21 cellular contexts compared by ENCODE assay signal in genomic region chr17:76404976-76405563, GRCh38. TPM values are rescaled to one million over a fixed set of nuclear protein-coding genes. Genes with fewer than 3 reads are reported as not detected.
DNase-seq lines count a peak whose midpoint lies in the region; ATAC-seq and TF ChIP-seq lines count a peak whose summit lies in the region.
"Had no signal": no experiment of that assay in that cellular context is flagged by ENCODE, and none has a peak within 500 bp of the region (broad histone marks: within the 10 kb centered on the region; RNA-seq: fewer than 3 reads in every experiment).

No MANE protein-coding gene starts in this region.

- 80 to 87% (median 86%) methylated on average over 15 to 25 of the region's 25 CpGs for WGBS in adrenal gland, 4 donors
- WGBS in testis, 2 donors: 56 to 58% methylated on average over 23 to 25 of the region's 25 CpGs

- H3K27ac Mint-ChIP-seq in natural killer cell: peak overlapping the region in 1 of 2 donors; percentile 20
- H3K27ac Mint-ChIP-seq: activated naive CD4-positive, alpha-beta T cell treated with anti-CD3 and anti-CD28 coated beads, Interleukin-2, amount 50 U/mL, for 24 hours; activated T-helper 1 cell treated with anti-CD3 and anti-CD28 coated beads, Interleukin-12 subunit alpha, Interleukin-12 subunit beta, Interleukin-2, Interleukin-4 antibody, amounts not matched to agents 30 ng/mL and 10 ng/mL and 1 ng/mL, durations not matched to agents 14 hours and 24 hours and 36 hours; HFFc6 had no signal

- intact Hi-C loops in adrenal gland (cut with DNase I) (loop anchor here (5.0 to 10.0 kb wide), 3 partner anchors 50 to 102 kb away; partner anchors contain the start of genes RHBDF2 (in 1 of the 2) and UBE2O (in 1 of the 2)), cardiac septum (cut with DNase I) (loop anchor here (5.0 kb wide), 1 partner anchor 92 kb away; no protein-coding TSS in a partner anchor), natural killer cell (cut with micrococcal nuclease) (no loop called here), testis (cut with DNase I; ENCODE audit: low total_unique reads) (no loop called here)

- H3K9me3 ChIP-seq in adrenal gland (replicated peaks in 1 of 3): no peaks in the 10 kb centered on the region
- H3K9me3 ChIP-seq in testis: no peaks in the 10 kb centered on the region
- H3K9me3 ChIP-seq: left lung, thoracic aorta had no signal

- peaks cover 12% of the 10 kb centered on the region for H3K36me3 Mint-ChIP-seq in natural killer cell

- H3K4me1 ChIP-seq in adrenal gland (replicated peaks in 1 of 2): peaks cover 7 to 22% of the 10 kb centered on the region in 2 donors
- H3K4me1 ChIP-seq in testis: peaks cover 21% of the 10 kb centered on the region

- H3K36me3 ChIP-seq in adrenal gland (replicated peaks in 1 of 2) (peaks cover 0 to 31% of the 10 kb centered on the region in 2 donors), testis (ENCODE audit: low read depth, missing control alignments) (no peaks in the 10 kb centered on the region)

- no peaks in the 10 kb centered on the region for H3K27me3 ChIP-seq in adrenal gland
- H3K27me3 ChIP-seq in testis: no peaks in the 10 kb centered on the region
- H3K27me3 ChIP-seq: left lung had no signal

- peaks cover 27 to 31% of the 10 kb centered on the region in 2 donors for H3K4me1 Mint-ChIP-seq in natural killer cell

- H3K4me3 ChIP-seq in adrenal gland (no peak overlapping the region), testis (no peak overlapping the region)
- H3K4me3 ChIP-seq: left lung, smooth muscle cell, thoracic aorta had no signal

- TF ChIP-seq POLR2A in adrenal gland (IDR thresholded peaks at IDR 0.05) (no peak), testis (IDR thresholded peaks at IDR 0.05) (no peak)

- DNase-seq in adrenal gland (peak in 4 of 7 donors; percentile 27 to 77 (median 52)), cardiac septum (ENCODE audit: low spot score) (peak; percentile 73), natural killer cell (no peak), testis (peak; percentile 67), NCI-H187 (lab: John Stamatoyannopoulos, UW) (no peak), NCI-H82 treated with DMSO at 0.1 percent for 48 hours (lab: John Stamatoyannopoulos, UW; ENCODE audit: unreplicated experiment) (no peak)
- DNase-seq: CD4-positive, alpha-beta memory T cell; effector CD4-positive, alpha-beta T cell; HFFc6; NCI-H1092 treated with DMSO at 0.1 percent for 48 hours; NCI-H2029 treated with DMSO at 0.1 percent for 48 hours; NCI-H69; stimulated activated CD4-positive, alpha-beta T cell treated with anti-CD3 and anti-CD28 coated beads, Interleukin-2, amount 100 ng/mL, for 48 hours had no signal

- H3K27me3 Mint-ChIP-seq in natural killer cell (ENCODE audit: low read depth in 2 of 2): no peaks in the 10 kb centered on the region
- H3K27me3 Mint-ChIP-seq: activated naive CD4-positive, alpha-beta T cell treated with anti-CD3 and anti-CD28 coated beads, Interleukin-2, amount 50 U/mL, for 24 hours; CD4-positive, alpha-beta memory T cell; stimulated activated memory B cell treated with anti-CD40 and anti-IgM and Interleukin-4, amounts not matched to agents 10 μg/mL and 1 μg/mL and 100 μg/mL, for 72 hours had no signal

- H3K9me3 Mint-ChIP-seq in natural killer cell: no peaks in the 10 kb centered on the region
- H3K9me3 Mint-ChIP-seq: activated naive CD4-positive, alpha-beta T cell treated with anti-CD3 and anti-CD28 coated beads, Interleukin-2, amount 50 U/mL, for 24 hours; activated T-helper 1 cell treated with anti-CD3 and anti-CD28 coated beads, Interleukin-12 subunit alpha, Interleukin-12 subunit beta, Interleukin-2, Interleukin-4 antibody, amounts not matched to agents 30 ng/mL and 10 ng/mL and 1 ng/mL, durations not matched to agents 14 hours and 24 hours and 36 hours; CD4-positive, alpha-beta memory T cell; HFFc6; stimulated activated memory B cell treated with anti-CD40 and anti-IgM and Interleukin-4, amounts not matched to agents 10 μg/mL and 1 μg/mL and 100 μg/mL, for 72 hours had no signal

- H3K27ac ChIP-seq in adrenal gland (peak overlapping the region in 1 of 5 donors; percentile 70), testis (no peak overlapping the region)
- H3K27ac ChIP-seq: left lung, RWPE1, thoracic aorta had no signal

- TF ChIP-seq CTCF in adrenal gland (IDR thresholded peaks at IDR 0.05) (no peak), natural killer cell (IDR thresholded peaks at IDR 0.05) (no peak), testis (IDR thresholded peaks at IDR 0.05) (no peak)

- ATAC-seq in natural killer cell: no peak
- no peak for ATAC-seq in HG03159 (IDR thresholded peaks at IDR 0.05; ENCODE audit: unreplicated experiment)

- H3K4me3 Mint-ChIP-seq in natural killer cell: peak overlapping the region; percentile 58
- H3K4me3 Mint-ChIP-seq: activated naive CD4-positive, alpha-beta T cell treated with anti-CD3 and anti-CD28 coated beads, Interleukin-2, amount 50 U/mL, for 24 hours; activated T-helper 1 cell treated with anti-CD3 and anti-CD28 coated beads, Interleukin-12 subunit alpha, Interleukin-12 subunit beta, Interleukin-2, Interleukin-4 antibody, amounts not matched to agents 30 ng/mL and 10 ng/mL and 1 ng/mL, durations not matched to agents 14 hours and 24 hours and 36 hours; CD4-positive, alpha-beta memory T cell; HFFc6; stimulated activated memory B cell treated with anti-CD40 and anti-IgM and Interleukin-4, amounts not matched to agents 10 μg/mL and 1 μg/mL and 100 μg/mL, for 72 hours had no signal

RNA-seq across cellular contexts. Expression of gene SPHK1, which starts 20.7 kb away (rescaled TPM):
- 10 to 100 TPM in 2 of 8 donors, 1 to 10 TPM in 6; 1.8 to 15.3 (median 4.7) TPM for total RNA-seq in adrenal gland
- 10 to 100 TPM in 2 of 3 donors, under 1 TPM in 1; 0.53 to 14.0 (median 10.3) TPM for polyA plus RNA-seq in adrenal gland
- 11.0 TPM for total RNA-seq in cardiac septum
- 1 to 10 TPM; 7.6 to 9.2 (median 8.3) TPM for total RNA-seq in natural killer cell
- 10 to 100 TPM; 14.7 to 17.7 TPM for total RNA-seq in testis
- polyA plus RNA-seq in testis (ENCODE audit: insufficient read depth, low read depth, low replicate concordance): 8.0 TPM

RNA-seq across cellular contexts. Expression of gene UBE2O, which starts 47.9 kb away (rescaled TPM):
- total RNA-seq in adrenal gland: 10 to 100 TPM; 11.4 to 21.8 (median 17.9) TPM
- polyA plus RNA-seq in adrenal gland: 10 to 100 TPM in 2 of 3 donors, 1 to 10 TPM in 1; 9.8 to 21.3 (median 12.4) TPM
- total RNA-seq in cardiac septum: 31.1 TPM
- 10 to 100 TPM; 34.9 to 40.2 (median 37.7) TPM for total RNA-seq in natural killer cell
- total RNA-seq in testis: 10 to 100 TPM; 56.6 to 58.0 TPM
- 40.6 TPM for polyA plus RNA-seq in testis (ENCODE audit: insufficient read depth, low read depth, low replicate concordance)

RNA-seq across cellular contexts. Expression of gene PRPSAP1, which starts 51.4 kb away (rescaled TPM):
- total RNA-seq in adrenal gland (10 to 100 TPM; 33.0 to 79.3 (median 53.5) TPM), cardiac septum (25.8 TPM), natural killer cell (10 to 100 TPM; 32.9 to 45.2 (median 41.5) TPM), testis (100 to 1,000 TPM; 132 to 152 TPM)
- polyA plus RNA-seq in adrenal gland (10 to 100 TPM; 26.0 to 42.7 (median 37.1) TPM), testis (ENCODE audit: insufficient read depth, low read depth, low replicate concordance) (184 TPM)

Comparison
In these comparisons a context has a peak if more than half of its experiments do, and no peak if none do; other contexts are left out.
1. DNase-seq: peak in adrenal gland (4 of 7), cardiac septum (single experiment) and testis (single experiment); none in natural killer cell (single experiment), NCI-H187 (0 of 2) and NCI-H82 treated with DMSO at 0.1 percent for 48 hours (single experiment).
2. intact Hi-C loops: an anchor here in adrenal gland (5.0 to 10.0 kb wide) and cardiac septum (5.0 kb wide); none called in natural killer cell and testis.